In genomic region chr4:159764343-159764952, GRCh38 we compare ENCODE assay signal across 8 cellular contexts.
DNase-seq lines count a peak whose midpoint lies in the region; TF ChIP-seq lines count a peak whose summit lies in the region.

No MANE protein-coding gene starts in this region.

- in situ Hi-C loops in HAP-1 (cut with MboI; ENCODE audit: low sequenced_read_pairs): no loop called here

- H3K27ac ChIP-seq in smooth muscle cell (ENCODE audit: low read depth): no peak overlapping the region

- WGBS in smooth muscle cell (ENCODE audit: low lambda C conversion rate): 40% methylated on average over 5 of the region's 5 CpGs

- peak; percentile 6 for DNase-seq in activated naive CD4-positive, alpha-beta T cell treated with anti-CD3 and anti-CD28 coated beads for 36 hours
- DNase-seq in activated naive CD4-positive, alpha-beta T cell (lab: John Stamatoyannopoulos, UW): no peak
- DNase-seq in HAP-1 (ENCODE audit: low spot score in 2 of 2) (peak; percentile 54 to 65), LNCaP clone FGC (ENCODE audit: low read depth) (peak; percentile 70), SKM-1 treated with dmso at 0.1 percent for 144 hours (lab: John Stamatoyannopoulos, UW; ENCODE audit: unreplicated experiment) (peak; percentile 42), globus pallidus (ENCODE audit: low spot score) (peak; percentile 72), smooth muscle cell (lab: John Stamatoyannopoulos, UW; ENCODE audit: unreplicated experiment) (no peak)
- DNase-seq in effector CD8-positive, alpha-beta T cell (lab: John Stamatoyannopoulos, UW): no peak

- H3K9me3 Mint-ChIP-seq in activated naive CD4-positive, alpha-beta T cell treated with anti-CD3 and anti-CD28 coated beads for 36 hours: no peaks in the 10 kb centered on the region

- H3K27me3 ChIP-seq in HAP-1 (ENCODE audit: low read depth): no peaks in the 10 kb centered on the region
- no peaks in the 10 kb centered on the region for H3K27me3 ChIP-seq in smooth muscle cell (ENCODE audit: low read depth)

- H3K9me3 ChIP-seq in HAP-1: no peaks in the 10 kb centered on the region
- H3K9me3 ChIP-seq in smooth muscle cell (replicated peaks; ENCODE audit: low read depth): no peaks in the 10 kb centered on the region

- no peaks in the 10 kb centered on the region for H3K79me2 ChIP-seq in smooth muscle cell (ENCODE audit: low read depth)

- H3K9ac ChIP-seq in smooth muscle cell (ENCODE audit: low read depth): no peak overlapping the region

- TF ChIP-seq CTCF in LNCaP clone FGC (IDR thresholded peaks at IDR 0.05; ENCODE audit: control insufficient read depth, extremely low read depth, insufficient read depth) (peak; percentile 66), smooth muscle cell (IDR thresholded peaks at IDR 0.05; ENCODE audit: borderline replicate concordance, insufficient read depth, poor library complexity, severe bottlenecking) (peak; percentile 69)

- H4K20me1 ChIP-seq in smooth muscle cell (ENCODE audit: low read depth): no peaks in the 10 kb centered on the region

- no peaks in the 10 kb centered on the region for H3K4me1 Mint-ChIP-seq in activated naive CD4-positive, alpha-beta T cell treated with anti-CD3 and anti-CD28 coated beads for 36 hours (ENCODE audit: low read depth)

- no peaks in the 10 kb centered on the region for H3K27me3 Mint-ChIP-seq in activated naive CD4-positive, alpha-beta T cell treated with anti-CD3 and anti-CD28 coated beads for 36 hours (ENCODE audit: low read depth)

- intact Hi-C loops in activated naive CD4-positive, alpha-beta T cell treated with anti-CD3 and anti-CD28 coated beads for 36 hours (cut with micrococcal nuclease): no loop called here

- no peaks in the 10 kb centered on the region for H3F3A ChIP-seq in smooth muscle cell (ENCODE audit: low read depth)

- CTCF ChIA-PET in activated naive CD4-positive, alpha-beta T cell treated with anti-CD3 and anti-CD28 coated beads for 36 hours (lab: Charles Lee): interaction anchor here (0.6 to 0.7 kb wide), 2 partner anchors 10 to 1829 kb away, joined by 3 read pairs; no protein-coding TSS in a partner anchor

- no peak overlapping the region for H3K27ac Mint-ChIP-seq in activated naive CD4-positive, alpha-beta T cell treated with anti-CD3 and anti-CD28 coated beads for 36 hours

- peaks cover 4% of the 10 kb centered on the region; the same call in 1 of the 2 replicates for H3K4me1 ChIP-seq in HAP-1
- H3K4me1 ChIP-seq in smooth muscle cell (ENCODE audit: low read depth): peaks cover 9% of the 10 kb centered on the region

- no peak overlapping the region for H3K4me3 Mint-ChIP-seq in activated naive CD4-positive, alpha-beta T cell treated with anti-CD3 and anti-CD28 coated beads for 36 hours

- no peaks in the 10 kb centered on the region for H3K36me3 ChIP-seq in HAP-1 (replicated peaks)
- no peaks in the 10 kb centered on the region for H3K36me3 ChIP-seq in smooth muscle cell (ENCODE audit: low read depth)

- H3K36me3 Mint-ChIP-seq in activated naive CD4-positive, alpha-beta T cell treated with anti-CD3 and anti-CD28 coated beads for 36 hours (ENCODE audit: low read depth): no peaks in the 10 kb centered on the region

- H2AFZ ChIP-seq in smooth muscle cell (ENCODE audit: low read depth): peak overlapping the region; percentile 9

- H3K4me3 ChIP-seq in HAP-1: no peak overlapping the region
- no peak overlapping the region for H3K4me3 ChIP-seq in LNCaP clone FGC (ENCODE audit: low read depth, low read length)
- H3K4me3 ChIP-seq in smooth muscle cell: no peak overlapping the region

- H3K4me2 ChIP-seq in smooth muscle cell: peak overlapping the region; percentile 25

Comparison
In these comparisons a context has a peak if more than half of its experiments do, and no peak if none do; other contexts are left out.
1. DNase-seq: peak in activated naive CD4-positive, alpha-beta T cell treated with anti-CD3 and anti-CD28 coated beads for 36 hours (single experiment), HAP-1 (2 of 2), LNCaP clone FGC (single experiment), SKM-1 treated with dmso at 0.1 percent for 144 hours (single experiment) and globus pallidus (single experiment); none in activated naive CD4-positive, alpha-beta T cell (0 of 4), smooth muscle cell (single experiment) and effector CD8-positive, alpha-beta T cell (single experiment).